15 cellular contexts compared by ENCODE assay signal in the genomic region with DNA sequence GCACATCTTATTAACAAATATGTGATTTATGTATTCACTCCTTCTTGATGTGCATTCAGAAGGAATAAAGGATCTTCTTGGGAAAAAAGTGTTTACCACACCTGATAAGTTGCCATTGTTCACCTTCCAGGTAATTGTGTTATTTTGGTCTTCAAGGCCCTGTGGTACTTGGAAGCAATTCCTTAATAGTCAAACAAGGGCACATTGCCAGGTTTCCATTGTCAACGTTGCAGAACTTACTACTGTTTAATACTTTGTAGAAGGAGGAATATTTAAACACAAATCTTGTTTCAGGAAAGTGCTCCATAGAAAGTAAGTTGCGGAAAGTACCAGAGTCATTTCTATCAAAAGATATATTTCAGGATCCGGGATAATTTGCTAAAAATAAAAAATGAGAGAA.
DNase-seq lines count a peak whose midpoint lies in the region; ATAC-seq lines count a peak whose summit lies in the region.
"Had no signal": no experiment of that assay in that cellular context is flagged by ENCODE, and none has a peak within 500 bp of the region (broad histone marks: within the 10 kb centered on the region; RNA-seq: fewer than 3 reads in every experiment).

No MANE protein-coding gene starts in this region.

- peak; percentile 36 for DNase-seq in DMS79 (lab: John Stamatoyannopoulos, UW)
- no peak for DNase-seq in SK-N-MC (ENCODE audit: low read depth, low spot score)
- DNase-seq in fibroblast of gingiva (ENCODE audit: low read depth): peak; percentile 57
- peak; percentile 39 for DNase-seq in pons (ENCODE audit: low spot score)
- DNase-seq in NCI-H82 treated with DMSO at 0.1 percent for 48 hours (lab: John Stamatoyannopoulos, UW; ENCODE audit: unreplicated experiment): no peak
- DNase-seq in stimulated activated CD4-positive, alpha-beta T cell treated with anti-CD3 and anti-CD28 coated beads, Interleukin-2, amount 100 ng/mL, for 48 hours: no peak
- DNase-seq in stimulated activated CD4-positive, alpha-beta T cell treated with anti-CD3 and anti-CD28 coated beads, Interleukin-2, amount 100 ng/mL, for 24 hours: no peak
- DNase-seq: activated naive CD4-positive, alpha-beta T cell treated with anti-CD3 and anti-CD28 coated beads, Interleukin-2, amount 50 U/mL, for 16 hours; NCI-H446 treated with DMSO at 0.1 percent for 48 hours; PC-9 had no signal

- no peak overlapping the region for H3K9ac ChIP-seq in SK-N-MC (ENCODE audit: insufficient read length)
- H3K9ac ChIP-seq: neural progenitor cell had no signal

- H3K4me3 ChIP-seq in SK-N-MC: peak overlapping the region; percentile 41
- H3K4me3 ChIP-seq: HAP-1, lung, neural progenitor cell, PC-9, smooth muscle cell had no signal

- no peaks in the 10 kb centered on the region for H3K36me3 ChIP-seq in SK-N-MC (ENCODE audit: insufficient read depth, low read length)
- H3K36me3 ChIP-seq: HAP-1, neural progenitor cell had no signal

- peak overlapping the region; percentile 91 for H3K27ac ChIP-seq in SK-N-MC
- H3K27ac ChIP-seq: neural progenitor cell, PC-9 had no signal

- ATAC-seq in HG03571 (IDR thresholded peaks at IDR 0.05; ENCODE audit: unreplicated experiment): no peak

- no peaks in the 10 kb centered on the region for H3K9me3 ChIP-seq in SK-N-MC (ENCODE audit: low read depth, low read length)
- H3K9me3 ChIP-seq: HAP-1 had no signal

Comparison
In these comparisons a context has a peak if more than half of its experiments do, and no peak if none do; other contexts are left out.
1. DNase-seq: peak in DMS79 (single experiment), fibroblast of gingiva (single experiment) and pons (single experiment); none in SK-N-MC (single experiment), NCI-H82 treated with DMSO at 0.1 percent for 48 hours (single experiment), stimulated activated CD4-positive, alpha-beta T cell treated with anti-CD3 and anti-CD28 coated beads, Interleukin-2, amount 100 ng/mL, for 48 hours (0 of 2) and stimulated activated CD4-positive, alpha-beta T cell treated with anti-CD3 and anti-CD28 coated beads, Interleukin-2, amount 100 ng/mL, for 24 hours (0 of 2).